ENCODE assay signal across 1 cellular context in genomic region chr15:64630403-64631107, GRCh38.
A peak's percentile ranks its signal among the peaks of the same experiment; 100 is the strongest.
TF ChIP-seq lines count a peak whose summit lies in the region.

No MANE protein-coding gene starts in this region.

TF ChIP-seq in IMR-90, 13 proteins besides CTCF, POLR2A, EP300 and RAD21:
- TF ChIP-seq RCOR1 (IDR thresholded peaks at IDR 0.05; ENCODE audit: insufficient replicate concordance, low read length) = no peak
- peak; percentile 19; the same call in 1 of the 2 replicates for TF ChIP-seq SMC3 (IDR thresholded peaks at IDR 0.05; ENCODE audit: low read depth, low read length)
- TF ChIP-seq CEBPB (IDR thresholded peaks at IDR 0.05; ENCODE audit: low read depth, low read length) = peak; percentile 80
- TF ChIP-seq BHLHE40 (IDR thresholded peaks at IDR 0.05; ENCODE audit: low read depth, low read length) = no peak
TF ChIP-seq in IMR-90: peak in this region for 2.
